1 cellular context compared by ENCODE assay signal in the genomic region with DNA sequence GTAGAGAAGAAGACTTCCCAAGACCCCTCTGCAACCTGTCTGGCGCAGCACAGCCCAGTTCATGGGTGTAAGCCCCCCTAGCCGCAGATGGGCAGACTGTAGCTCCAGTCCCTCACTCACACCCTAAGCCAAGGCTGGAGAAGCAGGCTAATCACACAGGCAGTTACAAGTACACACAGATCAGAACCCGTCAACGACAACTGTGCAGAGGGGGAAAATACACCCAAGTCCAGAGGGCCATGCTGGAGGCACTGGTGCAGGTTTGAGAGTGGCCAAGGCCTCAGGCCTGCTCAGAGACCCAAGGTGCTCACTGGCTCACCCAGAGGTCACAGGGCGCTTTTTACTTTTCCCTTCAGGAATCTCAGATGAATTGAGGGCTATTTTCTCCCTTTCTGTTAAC.
TF ChIP-seq lines count a peak whose summit lies in the region.

No MANE protein-coding gene starts in this region.

TF ChIP-seq in GM23338, 12 proteins besides CTCF, POLR2A, EP300 and RAD21:
- TF ChIP-seq, protein P1, sequence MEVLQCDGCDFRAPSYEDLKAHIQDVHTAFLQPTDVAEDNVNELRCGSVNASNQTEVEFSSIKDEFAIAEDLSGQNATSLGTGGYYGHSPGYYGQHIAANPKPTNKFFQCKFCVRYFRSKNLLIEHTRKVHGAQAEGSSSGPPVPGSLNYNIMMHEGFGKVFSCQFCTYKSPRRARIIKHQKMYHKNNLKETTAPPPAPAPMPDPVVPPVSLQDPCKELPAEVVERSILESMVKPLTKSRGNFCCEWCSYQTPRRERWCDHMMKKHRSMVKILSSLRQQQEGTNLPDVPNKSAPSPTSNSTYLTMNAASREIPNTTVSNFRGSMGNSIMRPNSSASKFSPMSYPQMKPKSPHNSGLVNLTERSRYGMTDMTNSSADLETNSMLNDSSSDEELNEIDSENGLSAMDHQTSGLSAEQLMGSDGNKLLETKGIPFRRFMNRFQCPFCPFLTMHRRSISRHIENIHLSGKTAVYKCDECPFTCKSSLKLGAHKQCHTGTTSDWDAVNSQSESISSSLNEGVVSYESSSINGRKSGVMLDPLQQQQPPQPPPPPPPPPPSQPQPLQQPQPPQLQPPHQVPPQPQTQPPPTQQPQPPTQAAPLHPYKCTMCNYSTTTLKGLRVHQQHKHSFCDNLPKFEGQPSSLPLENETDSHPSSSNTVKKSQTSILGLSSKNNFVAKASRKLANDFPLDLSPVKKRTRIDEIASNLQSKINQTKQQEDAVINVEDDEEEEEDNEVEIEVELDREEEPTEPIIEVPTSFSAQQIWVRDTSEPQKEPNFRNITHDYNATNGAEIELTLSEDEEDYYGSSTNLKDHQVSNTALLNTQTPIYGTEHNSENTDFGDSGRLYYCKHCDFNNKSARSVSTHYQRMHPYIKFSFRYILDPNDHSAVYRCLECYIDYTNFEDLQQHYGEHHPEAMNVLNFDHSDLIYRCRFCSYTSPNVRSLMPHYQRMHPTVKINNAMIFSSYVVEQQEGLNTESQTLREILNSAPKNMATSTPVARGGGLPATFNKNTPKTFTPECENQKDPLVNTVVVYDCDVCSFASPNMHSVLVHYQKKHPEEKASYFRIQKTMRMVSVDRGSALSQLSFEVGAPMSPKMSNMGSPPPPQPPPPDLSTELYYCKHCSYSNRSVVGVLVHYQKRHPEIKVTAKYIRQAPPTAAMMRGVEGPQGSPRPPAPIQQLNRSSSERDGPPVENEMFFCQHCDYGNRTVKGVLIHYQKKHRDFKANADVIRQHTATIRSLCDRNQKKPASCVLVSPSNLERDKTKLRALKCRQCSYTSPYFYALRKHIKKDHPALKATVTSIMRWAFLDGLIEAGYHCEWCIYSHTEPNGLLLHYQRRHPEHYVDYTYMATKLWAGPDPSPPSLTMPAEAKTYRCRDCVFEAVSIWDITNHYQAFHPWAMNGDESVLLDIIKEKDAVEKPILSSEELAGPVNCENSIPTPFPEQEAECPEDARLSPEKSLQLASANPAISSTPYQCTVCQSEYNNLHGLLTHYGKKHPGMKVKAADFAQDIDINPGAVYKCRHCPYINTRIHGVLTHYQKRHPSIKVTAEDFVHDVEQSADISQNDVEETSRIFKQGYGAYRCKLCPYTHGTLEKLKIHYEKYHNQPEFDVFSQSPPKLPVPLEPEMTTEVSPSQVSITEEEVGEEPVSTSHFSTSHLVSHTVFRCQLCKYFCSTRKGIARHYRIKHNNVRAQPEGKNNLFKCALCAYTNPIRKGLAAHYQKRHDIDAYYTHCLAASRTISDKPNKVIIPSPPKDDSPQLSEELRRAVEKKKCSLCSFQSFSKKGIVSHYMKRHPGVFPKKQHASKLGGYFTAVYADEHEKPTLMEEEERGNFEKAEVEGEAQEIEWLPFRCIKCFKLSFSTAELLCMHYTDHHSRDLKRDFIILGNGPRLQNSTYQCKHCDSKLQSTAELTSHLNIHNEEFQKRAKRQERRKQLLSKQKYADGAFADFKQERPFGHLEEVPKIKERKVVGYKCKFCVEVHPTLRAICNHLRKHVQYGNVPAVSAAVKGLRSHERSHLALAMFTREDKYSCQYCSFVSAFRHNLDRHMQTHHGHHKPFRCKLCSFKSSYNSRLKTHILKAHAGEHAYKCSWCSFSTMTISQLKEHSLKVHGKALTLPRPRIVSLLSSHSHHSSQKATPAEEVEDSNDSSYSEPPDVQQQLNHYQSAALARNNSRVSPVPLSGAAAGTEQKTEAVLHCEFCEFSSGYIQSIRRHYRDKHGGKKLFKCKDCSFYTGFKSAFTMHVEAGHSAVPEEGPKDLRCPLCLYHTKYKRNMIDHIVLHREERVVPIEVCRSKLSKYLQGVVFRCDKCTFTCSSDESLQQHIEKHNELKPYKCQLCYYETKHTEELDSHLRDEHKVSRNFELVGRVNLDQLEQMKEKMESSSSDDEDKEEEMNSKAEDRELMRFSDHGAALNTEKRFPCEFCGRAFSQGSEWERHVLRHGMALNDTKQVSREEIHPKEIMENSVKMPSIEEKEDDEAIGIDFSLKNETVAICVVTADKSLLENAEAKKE (CRISPR knock-in tag; IDR thresholded peaks at IDR 0.05): no peak
- TF ChIP-seq, protein P2, sequence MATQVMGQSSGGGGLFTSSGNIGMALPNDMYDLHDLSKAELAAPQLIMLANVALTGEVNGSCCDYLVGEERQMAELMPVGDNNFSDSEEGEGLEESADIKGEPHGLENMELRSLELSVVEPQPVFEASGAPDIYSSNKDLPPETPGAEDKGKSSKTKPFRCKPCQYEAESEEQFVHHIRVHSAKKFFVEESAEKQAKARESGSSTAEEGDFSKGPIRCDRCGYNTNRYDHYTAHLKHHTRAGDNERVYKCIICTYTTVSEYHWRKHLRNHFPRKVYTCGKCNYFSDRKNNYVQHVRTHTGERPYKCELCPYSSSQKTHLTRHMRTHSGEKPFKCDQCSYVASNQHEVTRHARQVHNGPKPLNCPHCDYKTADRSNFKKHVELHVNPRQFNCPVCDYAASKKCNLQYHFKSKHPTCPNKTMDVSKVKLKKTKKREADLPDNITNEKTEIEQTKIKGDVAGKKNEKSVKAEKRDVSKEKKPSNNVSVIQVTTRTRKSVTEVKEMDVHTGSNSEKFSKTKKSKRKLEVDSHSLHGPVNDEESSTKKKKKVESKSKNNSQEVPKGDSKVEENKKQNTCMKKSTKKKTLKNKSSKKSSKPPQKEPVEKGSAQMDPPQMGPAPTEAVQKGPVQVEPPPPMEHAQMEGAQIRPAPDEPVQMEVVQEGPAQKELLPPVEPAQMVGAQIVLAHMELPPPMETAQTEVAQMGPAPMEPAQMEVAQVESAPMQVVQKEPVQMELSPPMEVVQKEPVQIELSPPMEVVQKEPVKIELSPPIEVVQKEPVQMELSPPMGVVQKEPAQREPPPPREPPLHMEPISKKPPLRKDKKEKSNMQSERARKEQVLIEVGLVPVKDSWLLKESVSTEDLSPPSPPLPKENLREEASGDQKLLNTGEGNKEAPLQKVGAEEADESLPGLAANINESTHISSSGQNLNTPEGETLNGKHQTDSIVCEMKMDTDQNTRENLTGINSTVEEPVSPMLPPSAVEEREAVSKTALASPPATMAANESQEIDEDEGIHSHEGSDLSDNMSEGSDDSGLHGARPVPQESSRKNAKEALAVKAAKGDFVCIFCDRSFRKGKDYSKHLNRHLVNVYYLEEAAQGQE (IDR thresholded peaks at IDR 0.05; ENCODE audit: unreplicated experiment): no peak
- TF ChIP-seq POLR2AphosphoS5 (IDR thresholded peaks at IDR 0.05; ENCODE audit: low read depth) (no peak; the same call in 1 of the 2 replicates), NANOG (IDR thresholded peaks at IDR 0.05; ENCODE audit: borderline replicate concordance) (no peak), ZNF114 (CRISPR knock-in tag; IDR thresholded peaks at IDR 0.05) (no peak), CREB1 (CRISPR knock-in tag; IDR thresholded peaks at IDR 0.05; ENCODE audit: low read depth) (no peak), EZH2phosphoT487 (IDR thresholded peaks at IDR 0.05; ENCODE audit: unreplicated experiment) (no peak), ZNF331 (CRISPR knock-in tag; IDR thresholded peaks at IDR 0.05; ENCODE audit: low read depth) (no peak), EZH2 (IDR thresholded peaks at IDR 0.05; ENCODE audit: low read depth, unreplicated experiment) (no peak), STAT1 (IDR thresholded peaks at IDR 0.05; ENCODE audit: unreplicated experiment) (no peak), JUNB (IDR thresholded peaks at IDR 0.05; ENCODE audit: unreplicated experiment) (no peak)
- TF ChIP-seq, protein P3, sequence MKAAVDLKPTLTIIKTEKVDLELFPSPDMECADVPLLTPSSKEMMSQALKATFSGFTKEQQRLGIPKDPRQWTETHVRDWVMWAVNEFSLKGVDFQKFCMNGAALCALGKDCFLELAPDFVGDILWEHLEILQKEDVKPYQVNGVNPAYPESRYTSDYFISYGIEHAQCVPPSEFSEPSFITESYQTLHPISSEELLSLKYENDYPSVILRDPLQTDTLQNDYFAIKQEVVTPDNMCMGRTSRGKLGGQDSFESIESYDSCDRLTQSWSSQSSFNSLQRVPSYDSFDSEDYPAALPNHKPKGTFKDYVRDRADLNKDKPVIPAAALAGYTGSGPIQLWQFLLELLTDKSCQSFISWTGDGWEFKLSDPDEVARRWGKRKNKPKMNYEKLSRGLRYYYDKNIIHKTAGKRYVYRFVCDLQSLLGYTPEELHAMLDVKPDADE (IDR thresholded peaks at IDR 0.05): no peak
TF ChIP-seq in GM23338: peak in this region for 0.
